In genomic region chr10:47152861-47153349, GRCh38 we compare ENCODE assay signal across 9 cellular contexts.
DNase-seq lines count a peak whose midpoint lies in the region; ATAC-seq and TF ChIP-seq lines count a peak whose summit lies in the region.
"Had no signal": no experiment of that assay in that cellular context is flagged by ENCODE, and none has a peak within 500 bp of the region (broad histone marks: within the 10 kb centered on the region; RNA-seq: fewer than 3 reads in every experiment).

No MANE protein-coding gene starts in this region.

- H3K27ac ChIP-seq in H9 (ENCODE audit: insufficient read length, low read depth, low read length): no peak overlapping the region
- no peak overlapping the region for H3K27ac ChIP-seq in SU-DHL-6 (ENCODE audit: low read depth, low read length)

- no peak overlapping the region for H3K4me3 ChIP-seq in AG10803 (ENCODE audit: low read length)
- H3K4me3 ChIP-seq in SU-DHL-6 (ENCODE audit: insufficient read depth, low read length, poor library complexity, severe bottlenecking): no peak overlapping the region

- H2AFZ ChIP-seq in H9 (ENCODE audit: low read length) (no peak overlapping the region), SU-DHL-6 (ENCODE audit: low read depth, low read length, severe bottlenecking) (no peak overlapping the region)

- ATAC-seq in sciatic nerve (no peak), HG03571 (IDR thresholded peaks at IDR 0.05; ENCODE audit: unreplicated experiment) (no peak)

- H3K4me2 ChIP-seq in H9 (ENCODE audit: insufficient read depth, insufficient read length, low read length) (no peak overlapping the region), SU-DHL-6 (ENCODE audit: low read depth, low read length, poor library complexity, severe bottlenecking) (no peak overlapping the region)

- H3K27ac Mint-ChIP-seq in H9: peak overlapping the region in 1 of 3 experiments; percentile 47; a peak in 3 of 7 replicates

- H2BK12ac ChIP-seq in H9 (ENCODE audit: insufficient read length, low read depth, low read length): no peak overlapping the region

- no peak overlapping the region for H2BK15ac ChIP-seq in H9 (ENCODE audit: low read depth, low read length)

- H3K79me2 ChIP-seq in H9 (ENCODE audit: insufficient read depth, low read length) (no peaks in the 10 kb centered on the region), SU-DHL-6 (ENCODE audit: insufficient read depth, low read length) (no peaks in the 10 kb centered on the region)

- no peak overlapping the region for H4K91ac ChIP-seq in H9 (ENCODE audit: insufficient read length, low read depth, low read length)

- H3K23ac ChIP-seq in H9 (ENCODE audit: insufficient read length, low read depth, low read length): no peak overlapping the region

- H3K9ac ChIP-seq in H9 (ENCODE audit: extremely low read depth, insufficient read length, low read length) (no peak overlapping the region), SU-DHL-6 (ENCODE audit: low read length) (no peak overlapping the region)

- TF ChIP-seq CTCF in AG10803 (conservative IDR thresholded peaks at IDR 0.05; ENCODE audit: low read length) (peak; percentile 45), H9 (conservative IDR thresholded peaks at IDR 0.05) (peak; percentile 59), SU-DHL-6 (IDR thresholded peaks at IDR 0.05; ENCODE audit: insufficient read depth, low read length, poor library complexity, severe bottlenecking) (peak; percentile 11)

- no peaks in the 10 kb centered on the region for H3K27me3 ChIP-seq in H9 (ENCODE audit: insufficient read depth, low read length)
- H3K27me3 ChIP-seq in SU-DHL-6 (ENCODE audit: low read length): no peaks in the 10 kb centered on the region

- peaks cover 8% of the 10 kb centered on the region for H3K27me3 Mint-ChIP-seq in H9 (ENCODE audit: low read depth)

- no peak overlapping the region for H2AK5ac ChIP-seq in H9 (ENCODE audit: insufficient read length, low read length)

- H3K9me3 Mint-ChIP-seq in H9: peaks cover 31 to 32% of the 10 kb centered on the region in 2 experiments

- H2BK20ac ChIP-seq in H9 (ENCODE audit: low read depth, low read length, poor library complexity, severe bottlenecking): no peak overlapping the region

- no peak overlapping the region for H3K4me3 Mint-ChIP-seq in H9

- H3F3A ChIP-seq in SU-DHL-6 (ENCODE audit: insufficient read depth): no peaks in the 10 kb centered on the region

- peaks cover 4 to 5% of the 10 kb centered on the region in 2 experiments for H3K4me1 Mint-ChIP-seq in H9

- no peaks in the 10 kb centered on the region for H3K79me1 ChIP-seq in H9 (ENCODE audit: insufficient read depth, low read depth, low read length, poor library complexity, severe bottlenecking)

- no peak overlapping the region for H4K8ac ChIP-seq in H9 (replicated peaks; ENCODE audit: insufficient read length, low read depth, low read length)

- H3K4ac ChIP-seq in H9 (ENCODE audit: low read depth, low read length): no peak overlapping the region

- H2BK120ac ChIP-seq in H9 (ENCODE audit: low read depth, low read length, poor library complexity, severe bottlenecking): no peak overlapping the region

- no peaks in the 10 kb centered on the region for H3K23me2 ChIP-seq in H9 (ENCODE audit: insufficient read length, low read depth, low read length, poor library complexity, severe bottlenecking)

- H3K36me3 Mint-ChIP-seq in H9 (ENCODE audit: insufficient read depth in 1 of 3, low read depth in 3 of 3): peaks cover 0 to 11% (median 0%) of the 10 kb centered on the region in 3 experiments; a peak in 3 of 7 replicates

- H4K5ac ChIP-seq in H9 (ENCODE audit: insufficient read length, low read depth, low read length): no peak overlapping the region

- WGBS in H9 (ENCODE audit: extremely low coverage, insufficient read length, low lambda C conversion rate): no CpG with 5 or more reads among the region's 3 CpGs

- H3K9me3 ChIP-seq in H9 (ENCODE audit: control insufficient read depth, low read depth, low read length): no peaks in the 10 kb centered on the region
- H3K9me3 ChIP-seq in SU-DHL-6 (ENCODE audit: insufficient read depth, low read length): no peaks in the 10 kb centered on the region

- H3K18ac ChIP-seq in H9 (ENCODE audit: insufficient read length, low read depth, low read length): no peak overlapping the region

- peak; percentile 16 for DNase-seq in AG10803 (ENCODE audit: low read depth)
- no peak for DNase-seq in H9
- peak; percentile 12 for DNase-seq in iPS DF 19.7 (ENCODE audit: low read depth, low spot score)
- DNase-seq in sciatic nerve (ENCODE audit: low spot score): no peak
- DNase-seq in stimulated activated CD8-positive, alpha-beta memory T cell treated with anti-CD3 and anti-CD28 coated beads, Interleukin-4, amount 100 ng/mL, for 48 hours: no peak
- no peak for DNase-seq in stimulated activated CD4-positive, alpha-beta T cell treated with anti-CD3 and anti-CD28 coated beads, Interleukin-2, amount 100 ng/mL, for 24 hours
- DNase-seq: RPMI8226 had no signal

- H4K20me1 ChIP-seq in H9 (ENCODE audit: control insufficient read depth, insufficient read depth, insufficient read length) (no peaks in the 10 kb centered on the region), SU-DHL-6 (ENCODE audit: low read depth, low read length) (no peaks in the 10 kb centered on the region)

- H3K56ac ChIP-seq in H9 (ENCODE audit: insufficient read length, low read depth, low read length): no peak overlapping the region

- H3K14ac ChIP-seq in H9 (ENCODE audit: insufficient read depth, low read length): no peak overlapping the region

- no peak overlapping the region for H2BK5ac ChIP-seq in H9 (ENCODE audit: insufficient read length, low read length)

- no peaks in the 10 kb centered on the region for H3K9me2 ChIP-seq in SU-DHL-6 (replicated peaks; ENCODE audit: insufficient read depth, low read length)

- H3T11ph ChIP-seq in H9 (ENCODE audit: low read length): no peak overlapping the region

- no peaks in the 10 kb centered on the region for H3K36me3 ChIP-seq in SU-DHL-6 (ENCODE audit: low read length)

- no peaks in the 10 kb centered on the region for H3K4me1 ChIP-seq in H9 (ENCODE audit: insufficient read depth, low read length)

- intact Hi-C loops in sciatic nerve (cut with DNase I): no loop called here

Comparison
In these comparisons a context has a peak if more than half of its experiments do, and no peak if none do; other contexts are left out.
1. DNase-seq: peak in AG10803 (single experiment) and iPS DF 19.7 (single experiment); none in H9 (single experiment), sciatic nerve (single experiment), stimulated activated CD8-positive, alpha-beta memory T cell treated with anti-CD3 and anti-CD28 coated beads, Interleukin-4, amount 100 ng/mL, for 48 hours (single experiment) and stimulated activated CD4-positive, alpha-beta T cell treated with anti-CD3 and anti-CD28 coated beads, Interleukin-2, amount 100 ng/mL, for 24 hours (0 of 2).
2. Peak in every context shown above with its lines, with median percentiles within 50 percentile points of each other: CTCF ChIP-seq.